ENCODE assay signal across 8 cellular contexts in genomic region chrX:118423558-118423957, GRCh38.
DNase-seq lines count a peak whose midpoint lies in the region; ATAC-seq lines count a peak whose summit lies in the region.

No MANE protein-coding gene starts in this region.

- intact Hi-C loops in head of caudate nucleus (cut with DNase I): no loop called here

- ATAC-seq in GM21423 (IDR thresholded peaks at IDR 0.05; ENCODE audit: unreplicated experiment) (peak; percentile 92), HG03108 (IDR thresholded peaks at IDR 0.05; ENCODE audit: unreplicated experiment) (peak; percentile 89)

- peak; percentile 20 for DNase-seq in activated naive CD4-positive, alpha-beta T cell treated with Interleukin-2 at 50 U/mL for 16 hours
- DNase-seq in activated naive CD4-positive, alpha-beta T cell (lab: John Stamatoyannopoulos, UW): no peak
- DNase-seq in stimulated activated CD8-positive, alpha-beta memory T cell treated with anti-CD3 and anti-CD28 coated beads, Interleukin-4, amount 100 ng/mL, for 48 hours: peak; percentile 22
- DNase-seq in glomerular visceral epithelial cell (ENCODE audit: extremely low spot score) (no peak), head of caudate nucleus (no peak), NCI-H1694 (lab: John Stamatoyannopoulos, UW) (no peak)

Comparison
In these comparisons a context has a peak if more than half of its experiments do, and no peak if none do; other contexts are left out.
1. DNase-seq: peak in activated naive CD4-positive, alpha-beta T cell treated with Interleukin-2 at 50 U/mL for 16 hours (single experiment) and stimulated activated CD8-positive, alpha-beta memory T cell treated with anti-CD3 and anti-CD28 coated beads, Interleukin-4, amount 100 ng/mL, for 48 hours (single experiment); none in activated naive CD4-positive, alpha-beta T cell (0 of 4), glomerular visceral epithelial cell (single experiment), head of caudate nucleus (0 of 42) and NCI-H1694 (single experiment).